ENCODE assay signal across 21 cellular contexts in the genomic region with DNA sequence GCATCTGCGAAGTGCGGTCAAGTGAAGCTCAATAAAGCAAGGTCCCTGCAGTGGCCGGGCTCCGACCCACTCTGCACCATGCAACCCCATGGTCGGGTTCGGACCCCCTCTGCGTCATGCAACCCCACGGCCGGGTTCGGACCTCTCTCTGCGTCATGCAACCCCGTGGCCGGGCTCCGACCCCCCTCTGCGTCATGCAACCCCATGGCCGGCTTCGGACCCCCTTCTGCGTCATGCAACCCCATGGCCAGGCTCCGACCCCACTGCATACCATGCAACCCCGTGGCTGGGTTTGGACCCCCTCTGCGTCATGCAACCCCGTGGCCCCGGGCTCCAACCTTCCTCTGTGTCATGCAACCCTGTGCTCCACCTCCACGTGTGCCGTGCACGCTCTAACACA.
"Had no signal": no experiment of that assay in that cellular context is flagged by ENCODE, and none has a peak within 500 bp of the region (broad histone marks: within the 10 kb centered on the region; RNA-seq: fewer than 3 reads in every experiment).

No MANE protein-coding gene starts in this region.

- H3K4me3 Mint-ChIP-seq: activated CD8-positive, alpha-beta memory T cell treated with anti-CD3 and anti-CD28 coated beads, Interleukin-2, amount 10 ng/mL, durations not matched to agents 7 days and 5 days; activated T-cell treated with anti-CD3 and anti-CD28 coated beads, Interleukin-2, amount 50 U/mL, for 24 hours; T-helper 17 cell; WTC11 had no signal

- ATAC-seq: activated CD8-positive, alpha-beta memory T cell treated with anti-CD3 and anti-CD28 coated beads, Interleukin-2, amount 10 ng/mL, durations not matched to agents 7 days and 5 days; activated naive CD4-positive, alpha-beta T cell treated with anti-CD3 and anti-CD28 coated beads, Interleukin-2, amount 50 U/mL, for 72 hours; T-helper 17 cell; WTC11 had no signal

- H3K4me1 Mint-ChIP-seq: WTC11 had no signal

- H3K27ac Mint-ChIP-seq: activated CD8-positive, alpha-beta memory T cell treated with anti-CD3 and anti-CD28 coated beads, Interleukin-2, amount 10 ng/mL, durations not matched to agents 7 days and 5 days; activated naive CD4-positive, alpha-beta T cell treated with anti-CD3 and anti-CD28 coated beads, Interleukin-2, amount 50 U/mL, for 72 hours; activated T-cell treated with anti-CD3 and anti-CD28 coated beads, Interleukin-2, amount 50 U/mL, for 24 hours; T-helper 17 cell; WTC11 had no signal

- DNase-seq: activated CD4-positive, alpha-beta T cell treated with anti-CD3 and anti-CD28 coated beads for 48 hours; activated CD4-positive, alpha-beta T cell treated with anti-CD3 and anti-CD28 coated beads, Interleukin-2, amount 50 U/mL, for 4 hours; activated CD4-positive, CD25-positive, alpha-beta regulatory T cell treated with anti-CD3 and anti-CD28 coated beads, Interleukin-2, amount 50 U/mL, for 72 hours; activated CD8-positive, alpha-beta memory T cell treated with anti-CD3 and anti-CD28 coated beads, Interleukin-2, amount 10 ng/mL, durations not matched to agents 7 days and 5 days; activated effector memory CD4-positive, alpha-beta T cell treated with anti-CD3 and anti-CD28 coated beads, Interleukin-2, amount 50 U/mL, for 16 hours; activated naive CD4-positive, alpha-beta T cell treated with Interleukin-2 at 50 U/mL for 16 hours; activated T-cell treated with anti-CD3 and anti-CD28 coated beads, Interleukin-2, amount 50 U/mL, for 24 hours; KG1; NCI-H1048; NCI-H146; NCI-H187 treated with DMSO at 0.1 percent for 48 hours; NCI-H2171; NCI-H2227 treated with DMSO at 0.1 percent for 48 hours; NCI-H446 treated with DMSO at 0.1 percent for 48 hours; NCI-H524 treated with DMSO at 0.1 percent for 48 hours; NCI-H82; SIG-M5; T-helper 17 cell; T-helper 9 cell had no signal

- H3K27me3 Mint-ChIP-seq: activated CD8-positive, alpha-beta memory T cell treated with anti-CD3 and anti-CD28 coated beads, Interleukin-2, amount 10 ng/mL, durations not matched to agents 7 days and 5 days; activated T-cell treated with anti-CD3 and anti-CD28 coated beads, Interleukin-2, amount 50 U/mL, for 24 hours; T-helper 17 cell had no signal
